8 cellular contexts compared by ENCODE assay signal in the genomic region with DNA sequence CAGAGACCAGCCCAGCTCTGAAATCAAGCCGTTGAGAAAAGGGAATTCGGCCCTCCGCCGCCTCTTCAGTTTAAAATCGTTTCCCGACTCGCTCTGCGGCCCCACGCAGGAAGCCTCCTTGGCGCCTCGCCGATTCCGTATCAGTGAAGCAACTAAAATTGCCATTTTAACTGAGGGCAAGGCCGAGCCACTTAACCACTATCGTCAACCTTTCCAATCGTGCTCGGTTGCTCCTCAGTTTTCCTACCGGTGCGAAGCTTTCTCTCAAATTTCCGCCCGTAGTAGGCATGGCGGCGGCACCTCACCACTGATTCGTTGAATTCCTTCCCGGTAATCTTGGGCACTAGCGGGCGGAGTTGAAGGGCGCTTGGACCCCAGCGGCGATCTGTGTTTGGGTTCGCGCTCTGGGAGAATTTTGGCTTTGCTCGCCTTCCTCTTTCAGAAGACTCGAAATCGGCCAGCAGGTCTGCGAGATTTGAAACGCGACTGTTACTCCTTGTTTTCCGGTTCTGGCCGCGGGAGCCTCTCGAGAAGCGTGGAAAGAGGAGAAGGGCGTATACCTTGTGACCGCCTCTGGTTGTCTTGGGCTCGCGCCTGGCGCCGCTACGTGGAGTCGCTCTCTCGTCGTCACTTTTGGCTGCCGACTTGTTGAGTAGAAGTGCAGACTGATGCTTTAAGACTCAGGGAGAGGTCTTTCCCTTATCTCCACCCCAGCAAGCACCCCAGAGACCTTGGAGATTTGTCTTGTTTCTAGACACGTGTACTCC. TPM values are rescaled to one million over a fixed set of nuclear protein-coding genes. Genes with fewer than 3 reads are reported as not detected.
DNase-seq lines count a peak whose midpoint lies in the region; ATAC-seq and TF ChIP-seq lines count a peak whose summit lies in the region.

CENPL (minus strand) TSS at position 569 of the 767 bp plus-strand sequence. CDS start 13,584 bp downstream, outside the sequence.
DARS2 (plus strand) TSS at position 359 of the 767 bp plus-strand sequence. CDS start 557 bp downstream, outside the sequence.

- no peaks in the 10 kb centered on the region for H3K9me3 ChIP-seq in spleen

- intact Hi-C loops in spleen (cut with DNase I; ENCODE audit: low total_unique reads): loop anchor here (5.0 kb wide), 2 partner anchors 392 to 1082 kb away; no protein-coding TSS in a partner anchor

- H3K36me3 Mint-ChIP-seq in immature natural killer cell: peaks cover 0 to 8% (median 4%) of the 10 kb centered on the region in 3 donors

- DNase-seq in AG08396 (ENCODE audit: low spot score): peak; percentile 90
- peak; percentile 92 for DNase-seq in NCI-H345 treated with DMSO at 0.1 percent for 48 hours (lab: John Stamatoyannopoulos, UW; ENCODE audit: unreplicated experiment)
- DNase-seq in activated CD4-positive, CD25-positive, alpha-beta regulatory T cell (lab: John Stamatoyannopoulos, UW): peak; percentile 64 to 76 (median 76)
- peak; percentile 94 for DNase-seq in central memory CD4-positive, alpha-beta T cell
- DNase-seq in immature natural killer cell: peak; percentile 90 to 91 (median 91)
- DNase-seq in spleen: peak; percentile 96

- peak; percentile 82 for ATAC-seq in GM19023 (IDR thresholded peaks at IDR 0.05; ENCODE audit: unreplicated experiment)
- ATAC-seq in HG03280 (IDR thresholded peaks at IDR 0.05; ENCODE audit: unreplicated experiment): peak; percentile 83

- TF ChIP-seq POLR2A in spleen (IDR thresholded peaks at IDR 0.05): peak in 1 of 3 donors; percentile 25

- peak within 1 kb of the TSS; percentile 67 to 99 (median 76) for H3K4me3 ChIP-seq in spleen

- H3K27me3 ChIP-seq in spleen (replicated peaks in 1 of 7): no peaks in the 10 kb centered on the region

- H3K9me3 Mint-ChIP-seq in immature natural killer cell: no peaks in the 10 kb centered on the region

- peak within 1 kb of the TSS; percentile 94 to 99 (median 96) for H3K27ac Mint-ChIP-seq in immature natural killer cell

- H3K27me3 Mint-ChIP-seq in immature natural killer cell (ENCODE audit: low read depth in 3 of 3): peaks cover 0 to 6% (median 3%) of the 10 kb centered on the region in 3 donors

- WGBS in spleen, 5 donors: 0 to 1% (median 0%) methylated on average over 55 of the region's 55 CpGs

- H3K36me3 ChIP-seq in spleen: peaks cover 0 to 19% (median 0%) of the 10 kb centered on the region in 6 donors

- H3K4me1 Mint-ChIP-seq in immature natural killer cell: peaks cover 33 to 61% of the 10 kb centered on the region in 2 donors

- H3K27ac ChIP-seq in spleen: peak within 1 kb of the TSS; percentile 92 to 97 (median 94)

- TF ChIP-seq CTCF in spleen (IDR thresholded peaks at IDR 0.05 in 8 of 11, conservative IDR thresholded peaks at IDR 0.05 in 3 of 11): peak in 1 of 11 experiments; percentile 15

- peaks cover 11 to 75% (median 48%) of the 10 kb centered on the region in 6 donors for H3K4me1 ChIP-seq in spleen

- peak within 1 kb of the TSS; percentile 91 to 100 (median 96) for H3K4me3 Mint-ChIP-seq in immature natural killer cell

RNA-seq across cellular contexts. Expression of gene CENPL, which starts in this region (rescaled TPM):
- polyA plus RNA-seq in immature natural killer cell (10 to 100 TPM in 1 of 3 donors, 1 to 10 TPM in 2; 7.1 to 10.5 (median 9.4) TPM), spleen (1 to 10 TPM; 2.4 to 5.7 (median 3.8) TPM)
- 10 to 100 TPM in 2 of 7 donors, 1 to 10 TPM in 5; 4.7 to 22.2 (median 7.9) TPM for total RNA-seq in spleen

RNA-seq across cellular contexts. Expression of gene DARS2, which starts in this region (rescaled TPM):
- 10 to 100 TPM in 1 of 3 donors, 1 to 10 TPM in 2; 4.6 to 10.4 (median 9.1) TPM for polyA plus RNA-seq in immature natural killer cell
- 10 to 100 TPM; 12.6 to 23.3 (median 18.2) TPM for total RNA-seq in spleen
- 1 to 10 TPM; 4.7 to 7.3 (median 6.8) TPM for polyA plus RNA-seq in spleen

Comparison
In these comparisons a context has a peak if more than half of its experiments do, and no peak if none do; other contexts are left out.
1. Peak in every context shown above with its lines: DNase-seq, ATAC-seq, H3K4me3 ChIP-seq and H3K27ac ChIP-seq.